ENCODE assay signal across 17 cellular contexts in the genomic region with DNA sequence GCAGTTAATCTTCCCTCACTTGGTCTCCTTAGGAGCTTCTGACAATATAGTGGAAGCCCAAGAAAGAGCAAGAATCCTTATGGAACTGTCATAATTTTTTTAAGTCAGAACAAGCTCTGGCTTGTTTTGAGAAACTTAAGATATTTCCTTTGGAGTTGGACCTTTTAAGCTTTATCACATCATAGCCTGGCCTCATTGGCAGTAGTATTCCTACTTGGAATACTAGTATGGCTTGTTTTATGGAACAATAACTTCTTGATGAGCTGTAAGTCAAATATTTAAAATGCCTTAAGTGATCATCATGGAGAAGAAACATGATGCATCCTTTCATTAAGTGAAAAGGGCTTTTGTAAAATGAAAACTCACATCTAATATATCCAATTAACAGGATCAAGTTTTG.
A peak's percentile ranks its signal among the peaks of the same experiment; 100 is the strongest.
DNase-seq lines count a peak whose midpoint lies in the region; ATAC-seq and TF ChIP-seq lines count a peak whose summit lies in the region.
"Had no signal": no experiment of that assay in that cellular context is flagged by ENCODE, and none has a peak within 500 bp of the region (broad histone marks: within the 10 kb centered on the region; RNA-seq: fewer than 3 reads in every experiment).

No MANE protein-coding gene starts in this region.

- peaks cover 15% of the 10 kb centered on the region for H3K4me1 ChIP-seq in RWPE2 (ENCODE audit: insufficient read depth, poor library complexity, severe bottlenecking)
- no peaks in the 10 kb centered on the region for H3K4me1 ChIP-seq in trophoblast cell (ENCODE audit: control insufficient read depth in 1 of 2, insufficient read depth in 2 of 2, low read length in 2 of 2)
- H3K4me1 ChIP-seq: BLaER1 had no signal

- no peaks in the 10 kb centered on the region for H3K27me3 ChIP-seq in RWPE2 (ENCODE audit: insufficient read depth, poor library complexity, severe bottlenecking)
- no peaks in the 10 kb centered on the region for H3K27me3 ChIP-seq in trophoblast cell (ENCODE audit: insufficient read depth, low read length)

- H3K4me3 Mint-ChIP-seq in WTC11 = no peak overlapping the region
- H3K4me3 Mint-ChIP-seq: CD14-positive monocyte; CD4-positive, alpha-beta memory T cell; GM23338 had no signal

- H3K9me3 ChIP-seq in RWPE2 (ENCODE audit: severe bottlenecking) (no peaks in the 10 kb centered on the region), trophoblast cell (ENCODE audit: insufficient read depth, low read depth, low read length) (no peaks in the 10 kb centered on the region)
- H3K9me3 ChIP-seq: BLaER1 had no signal

- POLR2A ChIA-PET in WTC11 (lab: Charles Lee) = no interaction called here

- no peak overlapping the region for H4K12ac ChIP-seq in trophoblast cell (ENCODE audit: low read depth, low read length)

- H3K4me1 Mint-ChIP-seq in WTC11 = peaks cover 8% of the 10 kb centered on the region
- H3K4me1 Mint-ChIP-seq: CD14-positive monocyte; CD4-positive, alpha-beta memory T cell had no signal

- no peak overlapping the region for H3K23ac ChIP-seq in trophoblast cell (ENCODE audit: low read length)

- H4K8ac ChIP-seq in trophoblast cell (ENCODE audit: low read depth, low read length) = no peak overlapping the region

- H2BK5ac ChIP-seq in trophoblast cell (ENCODE audit: low read depth, low read length, poor library complexity) = no peak overlapping the region

- H3K27ac Mint-ChIP-seq in WTC11 = no peak overlapping the region
- H3K27ac Mint-ChIP-seq: CD14-positive monocyte; CD4-positive, alpha-beta memory T cell; GM23338 had no signal

- no peaks in the 10 kb centered on the region for H3K79me1 ChIP-seq in trophoblast cell (ENCODE audit: low read length)

- H3K27ac ChIP-seq in RWPE2 (ENCODE audit: poor library complexity, severe bottlenecking) = peak overlapping the region; percentile 64
- H3K27ac ChIP-seq in epithelial cell of prostate = peak overlapping the region; percentile 29
- H3K27ac ChIP-seq in trophoblast cell (ENCODE audit: low read depth, low read length) = no peak overlapping the region
- H3K27ac ChIP-seq: BLaER1, HL-60 had no signal

- no peaks in the 10 kb centered on the region for H3K36me3 Mint-ChIP-seq in WTC11
- H3K36me3 Mint-ChIP-seq: CD14-positive monocyte; CD4-positive, alpha-beta memory T cell had no signal

- H2AFZ ChIP-seq in trophoblast cell (ENCODE audit: insufficient read depth, low read length, poor library complexity) = no peak overlapping the region
- H2AFZ ChIP-seq: GM23338 had no signal

- no peak overlapping the region for H3K18ac ChIP-seq in trophoblast cell (ENCODE audit: low read length)

- ATAC-seq in RWPE2 (ENCODE audit: low read depth) (peak; percentile 73), HG03095 (IDR thresholded peaks at IDR 0.05; ENCODE audit: unreplicated experiment) (no peak), WTC11 (no peak)
- ATAC-seq: GM23338 had no signal

- no peak overlapping the region for H3K14ac ChIP-seq in trophoblast cell (ENCODE audit: low read length)

- no peak overlapping the region for H3K4me2 ChIP-seq in trophoblast cell (ENCODE audit: low read length)
- H3K4me2 ChIP-seq: BLaER1, GM23338 had no signal

- no peak overlapping the region for H2BK12ac ChIP-seq in trophoblast cell (ENCODE audit: low read length)

- no peaks in the 10 kb centered on the region for H3K9me3 Mint-ChIP-seq in WTC11
- H3K9me3 Mint-ChIP-seq: CD14-positive monocyte, GM23338 had no signal

- H3K36me3 ChIP-seq in RWPE2 (ENCODE audit: low read depth) (no peaks in the 10 kb centered on the region), trophoblast cell (ENCODE audit: control insufficient read depth in 1 of 2, insufficient read depth in 2 of 2, low read length in 2 of 2) (no peaks in the 10 kb centered on the region)
- H3K36me3 ChIP-seq: BLaER1 had no signal

- CTCF ChIA-PET in WTC11 (lab: Charles Lee) = no interaction called here

- no peak overlapping the region for H2BK120ac ChIP-seq in trophoblast cell (ENCODE audit: insufficient read depth, low read length, poor library complexity)

- no peak overlapping the region for H3K4me3 ChIP-seq in RWPE2 (ENCODE audit: severe bottlenecking)
- no peak overlapping the region for H3K4me3 ChIP-seq in trophoblast cell (ENCODE audit: low read depth, low read length)
- H3K4me3 ChIP-seq: BLaER1, GM23338 had no signal

- H2AK5ac ChIP-seq in trophoblast cell (ENCODE audit: low read length) = no peak overlapping the region

- no peak for TF ChIP-seq CTCF in RWPE2 (IDR thresholded peaks at IDR 0.05; ENCODE audit: poor library complexity, severe bottlenecking)
- TF ChIP-seq CTCF in WTC11 (IDR thresholded peaks at IDR 0.05) = no peak

- no peak overlapping the region for H4K91ac ChIP-seq in trophoblast cell (ENCODE audit: low read depth, low read length)

- no peak overlapping the region for H3K9ac ChIP-seq in trophoblast cell (ENCODE audit: low read length)
- H3K9ac ChIP-seq: BLaER1 had no signal

- H3K27me3 Mint-ChIP-seq in WTC11 (ENCODE audit: low read depth) = no peaks in the 10 kb centered on the region
- H3K27me3 Mint-ChIP-seq: CD4-positive, alpha-beta memory T cell had no signal

- H3K4ac ChIP-seq in trophoblast cell (ENCODE audit: low read depth, low read length) = no peak overlapping the region

- DNase-seq in COLO829 (ENCODE audit: low spot score) (peak; percentile 1), RWPE2 (ENCODE audit: low spot score) (no peak), epithelial cell of prostate (ENCODE audit: low read depth, low spot score) (no peak), trophoblast cell (peak; percentile 30 to 83), NOMO-1 (lab: John Stamatoyannopoulos, UW; ENCODE audit: unreplicated experiment in 2 of 2) (no peak), WTC11 (ENCODE audit: low spot score) (no peak)
- DNase-seq: 8988T; Calu3; CD4-positive, alpha-beta memory T cell; DMS79 treated with DMSO at 0.1 percent for 48 hours; GF-D8; HCEC 1CT had no signal

- no peaks in the 10 kb centered on the region for H3K79me2 ChIP-seq in trophoblast cell (ENCODE audit: control insufficient read depth, insufficient read depth, low read length, poor library complexity)

TF ChIP-seq in WTC11, 78 proteins besides CTCF, POLR2A, EP300 and RAD21 (continues in another document):
- TF ChIP-seq, protein P1, sequence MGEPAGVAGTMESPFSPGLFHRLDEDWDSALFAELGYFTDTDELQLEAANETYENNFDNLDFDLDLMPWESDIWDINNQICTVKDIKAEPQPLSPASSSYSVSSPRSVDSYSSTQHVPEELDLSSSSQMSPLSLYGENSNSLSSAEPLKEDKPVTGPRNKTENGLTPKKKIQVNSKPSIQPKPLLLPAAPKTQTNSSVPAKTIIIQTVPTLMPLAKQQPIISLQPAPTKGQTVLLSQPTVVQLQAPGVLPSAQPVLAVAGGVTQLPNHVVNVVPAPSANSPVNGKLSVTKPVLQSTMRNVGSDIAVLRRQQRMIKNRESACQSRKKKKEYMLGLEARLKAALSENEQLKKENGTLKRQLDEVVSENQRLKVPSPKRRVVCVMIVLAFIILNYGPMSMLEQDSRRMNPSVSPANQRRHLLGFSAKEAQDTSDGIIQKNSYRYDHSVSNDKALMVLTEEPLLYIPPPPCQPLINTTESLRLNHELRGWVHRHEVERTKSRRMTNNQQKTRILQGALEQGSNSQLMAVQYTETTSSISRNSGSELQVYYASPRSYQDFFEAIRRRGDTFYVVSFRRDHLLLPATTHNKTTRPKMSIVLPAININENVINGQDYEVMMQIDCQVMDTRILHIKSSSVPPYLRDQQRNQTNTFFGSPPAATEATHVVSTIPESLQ (CRISPR knock-in tag; IDR thresholded peaks at IDR 0.05) = no peak
- TF ChIP-seq CREB1 (CRISPR knock-in tag; IDR thresholded peaks at IDR 0.05) (no peak), GTF2I (CRISPR knock-in tag; conservative IDR thresholded peaks at IDR 0.05) (no peak), NR3C1 (CRISPR knock-in tag; conservative IDR thresholded peaks at IDR 0.05; ENCODE audit: low read depth) (no peak), ZNF121 (CRISPR knock-in tag; IDR thresholded peaks at IDR 0.05) (no peak)
- TF ChIP-seq, protein P2, sequence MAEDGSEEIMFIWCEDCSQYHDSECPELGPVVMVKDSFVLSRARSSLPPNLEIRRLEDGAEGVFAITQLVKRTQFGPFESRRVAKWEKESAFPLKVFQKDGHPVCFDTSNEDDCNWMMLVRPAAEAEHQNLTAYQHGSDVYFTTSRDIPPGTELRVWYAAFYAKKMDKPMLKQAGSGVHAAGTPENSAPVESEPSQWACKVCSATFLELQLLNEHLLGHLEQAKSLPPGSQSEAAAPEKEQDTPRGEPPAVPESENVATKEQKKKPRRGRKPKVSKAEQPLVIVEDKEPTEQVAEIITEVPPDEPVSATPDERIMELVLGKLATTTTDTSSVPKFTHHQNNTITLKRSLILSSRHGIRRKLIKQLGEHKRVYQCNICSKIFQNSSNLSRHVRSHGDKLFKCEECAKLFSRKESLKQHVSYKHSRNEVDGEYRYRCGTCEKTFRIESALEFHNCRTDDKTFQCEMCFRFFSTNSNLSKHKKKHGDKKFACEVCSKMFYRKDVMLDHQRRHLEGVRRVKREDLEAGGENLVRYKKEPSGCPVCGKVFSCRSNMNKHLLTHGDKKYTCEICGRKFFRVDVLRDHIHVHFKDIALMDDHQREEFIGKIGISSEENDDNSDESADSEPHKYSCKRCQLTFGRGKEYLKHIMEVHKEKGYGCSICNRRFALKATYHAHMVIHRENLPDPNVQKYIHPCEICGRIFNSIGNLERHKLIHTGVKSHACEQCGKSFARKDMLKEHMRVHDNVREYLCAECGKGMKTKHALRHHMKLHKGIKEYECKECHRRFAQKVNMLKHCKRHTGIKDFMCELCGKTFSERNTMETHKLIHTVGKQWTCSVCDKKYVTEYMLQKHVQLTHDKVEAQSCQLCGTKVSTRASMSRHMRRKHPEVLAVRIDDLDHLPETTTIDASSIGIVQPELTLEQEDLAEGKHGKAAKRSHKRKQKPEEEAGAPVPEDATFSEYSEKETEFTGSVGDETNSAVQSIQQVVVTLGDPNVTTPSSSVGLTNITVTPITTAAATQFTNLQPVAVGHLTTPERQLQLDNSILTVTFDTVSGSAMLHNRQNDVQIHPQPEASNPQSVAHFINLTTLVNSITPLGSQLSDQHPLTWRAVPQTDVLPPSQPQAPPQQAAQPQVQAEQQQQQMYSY (CRISPR knock-in tag; IDR thresholded peaks at IDR 0.05) = no peak
- TF ChIP-seq, protein P3, sequence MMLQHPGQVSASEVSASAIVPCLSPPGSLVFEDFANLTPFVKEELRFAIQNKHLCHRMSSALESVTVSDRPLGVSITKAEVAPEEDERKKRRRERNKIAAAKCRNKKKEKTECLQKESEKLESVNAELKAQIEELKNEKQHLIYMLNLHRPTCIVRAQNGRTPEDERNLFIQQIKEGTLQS (CRISPR knock-in tag; conservative IDR thresholded peaks at IDR 0.05) = no peak

Comparison
In these comparisons a context has a peak if more than half of its experiments do, and no peak if none do; other contexts are left out.
1. DNase-seq: peak in COLO829 (single experiment) and trophoblast cell (2 of 2); none in RWPE2 (single experiment), epithelial cell of prostate (single experiment), NOMO-1 (0 of 2) and WTC11 (single experiment).